18 cellular contexts compared by ENCODE assay signal in genomic region chr10:3399756-3400155, GRCh38.
DNase-seq lines count a peak whose midpoint lies in the region; ATAC-seq, FAIRE-seq and TF ChIP-seq lines count a peak whose summit lies in the region.
"Had no signal": no experiment of that assay in that cellular context is flagged by ENCODE, and none has a peak within 500 bp of the region (broad histone marks: within the 10 kb centered on the region; RNA-seq: fewer than 3 reads in every experiment).

No MANE protein-coding gene starts in this region.

- WGBS in HepG2 (ENCODE audit: low lambda C conversion rate), result 38% methylated on average over 6 of the region's 6 CpGs

- no peaks in the 10 kb centered on the region for H4K20me1 ChIP-seq in GM23338 (replicated peaks; ENCODE audit: insufficient read depth)
- no peaks in the 10 kb centered on the region for H4K20me1 ChIP-seq in astrocyte (ENCODE audit: insufficient read depth, low read length)
- H4K20me1 ChIP-seq in HepG2 (ENCODE audit: insufficient read depth, low read length), result no peaks in the 10 kb centered on the region

- TF ChIP-seq EP300 in HepG2 (IDR thresholded peaks at IDR 0.05; ENCODE audit: low read depth in 2 of 2, low read length in 2 of 2), result no peak
- TF ChIP-seq EP300 in HepG2 (CRISPR knock-in tag; IDR thresholded peaks at IDR 0.05; ENCODE audit: borderline replicate concordance), result no peak

- no peak for TF ChIP-seq CTCF in GM23338 (conservative IDR thresholded peaks at IDR 0.05; ENCODE audit: low read depth in 2 of 2)
- no peak for TF ChIP-seq CTCF in astrocyte (IDR thresholded peaks at IDR 0.05; ENCODE audit: insufficient read depth, low read depth, low read length)
- TF ChIP-seq CTCF in HepG2 (CRISPR knock-in tag; IDR thresholded peaks at IDR 0.05), result no peak

- H3K4me3 ChIP-seq in GM23338 (no peak overlapping the region), astrocyte (ENCODE audit: insufficient read depth, low read depth, low read length) (no peak overlapping the region), HepG2 (replicated peaks in 1 of 3; ENCODE audit: insufficient read depth in 1 of 3, low read depth in 2 of 3, low read length in 3 of 3) (no peak overlapping the region), rectal smooth muscle tissue (ENCODE audit: low read length) (no peak overlapping the region)

- BruUV-seq in HepG2 (replicated peaks; lab: Mats Ljungman, UMichigan), result no TSS peak

- H3K27me3 Mint-ChIP-seq in GM23338 (ENCODE audit: insufficient read depth, low read depth, poor library complexity), result no peaks in the 10 kb centered on the region
- peaks cover 1% of the 10 kb centered on the region for H3K27me3 Mint-ChIP-seq in astrocyte (ENCODE audit: low read depth, unreplicated experiment)

- POLR2A ChIA-PET in HepG2 (lab: Yijun Ruan, JAX), result no interaction called here

- in situ Hi-C loops in HepG2 (cut with HindIII; ENCODE audit: extremely low pct_ligation_motif_present, low pct_unique_long_range_greater_than_20kb), result no loop called here

- H3K79me2 ChIP-seq in GM23338 (replicated peaks; ENCODE audit: insufficient read depth), result no peaks in the 10 kb centered on the region
- H3K79me2 ChIP-seq in astrocyte (ENCODE audit: insufficient read depth, low read length), result no peaks in the 10 kb centered on the region
- H3K79me2 ChIP-seq in HepG2 (ENCODE audit: insufficient read depth, low read length), result no peaks in the 10 kb centered on the region

- H3K9me2 ChIP-seq in GM23338 (ENCODE audit: insufficient read depth), result no peaks in the 10 kb centered on the region

- DNase-seq in GM23338 (ENCODE audit: low spot score), result no peak
- no peak for DNase-seq in astrocyte (ENCODE audit: low read depth)
- no peak for DNase-seq in HepG2 (ENCODE audit: low spot score)
- no peak for DNase-seq in NCI-H82 treated with DMSO at 0.1 percent for 48 hours (lab: John Stamatoyannopoulos, UW; ENCODE audit: unreplicated experiment)
- no peak for DNase-seq in NCI-H1930 (lab: John Stamatoyannopoulos, UW)
- DNase-seq: activated CD4-positive, alpha-beta T cell treated with anti-CD3 and anti-CD28 coated beads for 4 hours; central memory CD4-positive, alpha-beta T cell; NCI-H1417; NK-92 treated with Interleukin-12 subunit alpha and Interleukin-12 subunit beta, amount 100 ng/mL, for 24 hours; SIG-M5; small intestine; T1000 had no signal

- H2AFZ ChIP-seq in GM23338, result 0 out of 2 replicates have a peak overlapping the region, but pooled peaks have one; percentile 14
- no peak overlapping the region for H2AFZ ChIP-seq in astrocyte (ENCODE audit: low read depth, low read length)
- no peak overlapping the region for H2AFZ ChIP-seq in HepG2 (ENCODE audit: low read length)

- no peak overlapping the region for H3K4me3 Mint-ChIP-seq in GM23338
- H3K4me3 Mint-ChIP-seq in astrocyte (ENCODE audit: unreplicated experiment), result no peak overlapping the region
- H3K4me3 Mint-ChIP-seq: activated naive CD8-positive, alpha-beta T cell; stimulated activated effector memory CD8-positive, alpha-beta T cell treated with anti-CD3 and anti-CD28 coated beads, Interleukin-12 subunit alpha, Interleukin-12 subunit beta, amount 100 ng/mL, for 72 hours had no signal

- ATAC-seq in GM23338 (peak; percentile 27; the same call in 1 of the 3 replicates), HepG2 (no peak), GM18519 (IDR thresholded peaks at IDR 0.05; ENCODE audit: low FRiP score, unreplicated experiment) (no peak)
- ATAC-seq: stimulated activated effector memory CD8-positive, alpha-beta T cell treated with anti-CD3 and anti-CD28 coated beads, Interleukin-12 subunit alpha, Interleukin-12 subunit beta, amount 100 ng/mL, for 72 hours had no signal

- no peak for TF ChIP-seq RAD21 in HepG2 (CRISPR knock-in tag; IDR thresholded peaks at IDR 0.05)

- CTCF ChIA-PET in HepG2 (lab: Yijun Ruan, JAX; ENCODE audit: low intra/inter-chr PET ratio, low total read pairs), result no interaction called here

- H3K4me1 ChIP-seq in GM23338 (ENCODE audit: insufficient read depth), result no peaks in the 10 kb centered on the region; the same call in 1 of the 2 replicates
- H3K4me1 ChIP-seq in astrocyte (ENCODE audit: insufficient read depth, low read length), result peaks cover 25% of the 10 kb centered on the region
- peaks cover 28% of the 10 kb centered on the region for H3K4me1 ChIP-seq in HepG2 (ENCODE audit: insufficient read depth, low read length)
- peaks cover 17% of the 10 kb centered on the region for H3K4me1 ChIP-seq in rectal smooth muscle tissue (ENCODE audit: control insufficient read depth, insufficient read depth, low read length)

- H3K4me1 Mint-ChIP-seq in GM23338 (peaks cover 18% of the 10 kb centered on the region; the same call in 2 of the 3 replicates), astrocyte (ENCODE audit: low read depth, unreplicated experiment) (peaks cover 18% of the 10 kb centered on the region)

- H3K9me3 ChIP-seq in astrocyte (ENCODE audit: insufficient read depth, low read depth, low read length) (no peaks in the 10 kb centered on the region), HepG2 (ENCODE audit: low read length) (peaks cover 3% of the 10 kb centered on the region)

- TF ChIP-seq POLR2A in HepG2 (IDR thresholded peaks at IDR 0.05; ENCODE audit: insufficient read depth in 1 of 2, low read depth in 2 of 2, low read length in 2 of 2), result no peak

- H3K9me3 Mint-ChIP-seq in GM23338 (peaks cover under 1% of the 10 kb centered on the region; the same call in 1 of the 3 replicates), astrocyte (ENCODE audit: unreplicated experiment) (no peaks in the 10 kb centered on the region)
- H3K9me3 Mint-ChIP-seq: stimulated activated effector memory CD8-positive, alpha-beta T cell treated with anti-CD3 and anti-CD28 coated beads, Interleukin-12 subunit alpha, Interleukin-12 subunit beta, amount 100 ng/mL, for 72 hours had no signal

- H3K27me3 ChIP-seq in GM23338 (ENCODE audit: insufficient read depth) (no peaks in the 10 kb centered on the region), astrocyte (ENCODE audit: insufficient read depth, low read length) (peaks cover 3% of the 10 kb centered on the region), HepG2 (ENCODE audit: control insufficient read depth in 1 of 2, insufficient read depth in 2 of 2, low read length in 2 of 2) (peaks cover 12 to 48% of the 10 kb centered on the region in 2 experiments), rectal smooth muscle tissue (ENCODE audit: control insufficient read depth, insufficient read depth, low read length) (no peaks in the 10 kb centered on the region)

- intact Hi-C loops in HepG2 (cut with micrococcal nuclease; ENCODE audit: unreplicated experiment), result no loop called here

- H3F3A ChIP-seq in GM23338 (replicated peaks; ENCODE audit: low read depth), result no peaks in the 10 kb centered on the region

- FAIRE-seq in astrocyte (lab: Jason Lieb, UNC) (no peak), HepG2 (lab: Jason Lieb, UNC) (no peak)
- FAIRE-seq: frontal cortex, GM19239, small intestine had no signal

- peak overlapping the region; percentile 59 for H3K27ac ChIP-seq in GM23338 (ENCODE audit: low read depth)
- H3K27ac ChIP-seq in astrocyte (ENCODE audit: low read depth, low read length), result no peak overlapping the region
- H3K27ac ChIP-seq in HepG2 (ENCODE audit: extremely low read length, insufficient read depth, low read length), result no peak overlapping the region
- H3K27ac ChIP-seq in rectal smooth muscle tissue (ENCODE audit: low read depth, low read length), result peak overlapping the region; percentile 52

- H3K9ac ChIP-seq in astrocyte (ENCODE audit: low read length) (peak overlapping the region; percentile 10), HepG2 (ENCODE audit: insufficient read depth, low read depth, low read length) (no peak overlapping the region), rectal smooth muscle tissue (ENCODE audit: low read length) (no peak overlapping the region)

- H3K36me3 ChIP-seq in GM23338 (ENCODE audit: insufficient read depth) (no peaks in the 10 kb centered on the region), astrocyte (ENCODE audit: insufficient read depth, low read length) (no peaks in the 10 kb centered on the region), HepG2 (replicated peaks in 1 of 2; ENCODE audit: control insufficient read depth in 1 of 2, insufficient read depth in 2 of 2, low read length in 2 of 2) (no peaks in the 10 kb centered on the region), rectal smooth muscle tissue (ENCODE audit: control insufficient read depth, insufficient read depth, low read length) (no peaks in the 10 kb centered on the region)

- H3K27ac Mint-ChIP-seq in GM23338, result peak overlapping the region; percentile 71; the same call in 1 of the 2 replicates
- H3K27ac Mint-ChIP-seq in astrocyte (ENCODE audit: unreplicated experiment), result no peak overlapping the region
- H3K27ac Mint-ChIP-seq: activated naive CD8-positive, alpha-beta T cell; stimulated activated effector memory CD8-positive, alpha-beta T cell treated with anti-CD3 and anti-CD28 coated beads, Interleukin-12 subunit alpha, Interleukin-12 subunit beta, amount 100 ng/mL, for 72 hours had no signal

- peaks cover under 1% of the 10 kb centered on the region; the same call in 1 of the 3 replicates for H3K36me3 Mint-ChIP-seq in GM23338 (ENCODE audit: low read depth)
- no peaks in the 10 kb centered on the region for H3K36me3 Mint-ChIP-seq in astrocyte (ENCODE audit: low read depth, unreplicated experiment)
- H3K36me3 Mint-ChIP-seq: activated naive CD8-positive, alpha-beta T cell had no signal

- H3K4me2 ChIP-seq in GM23338, result no peak overlapping the region
- peak overlapping the region; percentile 6 for H3K4me2 ChIP-seq in astrocyte (ENCODE audit: low read length)
- H3K4me2 ChIP-seq in HepG2 (ENCODE audit: low read depth, low read length), result 0 out of 2 replicates have a peak overlapping the region, but pooled peaks have one; percentile 46

TF ChIP-seq in GM23338, 12 proteins besides CTCF, POLR2A, EP300 and RAD21:
- no peak for TF ChIP-seq ZNF331 (CRISPR knock-in tag; IDR thresholded peaks at IDR 0.05; ENCODE audit: low read depth)
- no peak for TF ChIP-seq POLR2AphosphoS5 (IDR thresholded peaks at IDR 0.05; ENCODE audit: low read depth)
- TF ChIP-seq EZH2 (IDR thresholded peaks at IDR 0.05; ENCODE audit: low read depth, unreplicated experiment), result no peak
- TF ChIP-seq NANOG (IDR thresholded peaks at IDR 0.05; ENCODE audit: borderline replicate concordance), result no peak
- TF ChIP-seq STAT1 (IDR thresholded peaks at IDR 0.05; ENCODE audit: unreplicated experiment), result no peak

TF ChIP-seq in HepG2, 621 proteins besides CTCF, POLR2A, EP300 and RAD21 (continues in another document):
- TF ChIP-seq ZNF441 (CRISPR knock-in tag; IDR thresholded peaks at IDR 0.05; ENCODE audit: borderline replicate concordance) (no peak), IKZF5 (CRISPR knock-in tag; IDR thresholded peaks at IDR 0.05) (no peak), BRCA1 (CRISPR knock-in tag; IDR thresholded peaks at IDR 0.05) (no peak), MYC (CRISPR knock-in tag; IDR thresholded peaks at IDR 0.05; ENCODE audit: borderline replicate concordance) (no peak)

Comparison
In these comparisons a context has a peak if more than half of its experiments do, and no peak if none do; other contexts are left out.
1. H3K27ac ChIP-seq: peak in GM23338 (single experiment) and rectal smooth muscle tissue (single experiment); none in astrocyte (single experiment) and HepG2 (single experiment).